In the genomic region with DNA sequence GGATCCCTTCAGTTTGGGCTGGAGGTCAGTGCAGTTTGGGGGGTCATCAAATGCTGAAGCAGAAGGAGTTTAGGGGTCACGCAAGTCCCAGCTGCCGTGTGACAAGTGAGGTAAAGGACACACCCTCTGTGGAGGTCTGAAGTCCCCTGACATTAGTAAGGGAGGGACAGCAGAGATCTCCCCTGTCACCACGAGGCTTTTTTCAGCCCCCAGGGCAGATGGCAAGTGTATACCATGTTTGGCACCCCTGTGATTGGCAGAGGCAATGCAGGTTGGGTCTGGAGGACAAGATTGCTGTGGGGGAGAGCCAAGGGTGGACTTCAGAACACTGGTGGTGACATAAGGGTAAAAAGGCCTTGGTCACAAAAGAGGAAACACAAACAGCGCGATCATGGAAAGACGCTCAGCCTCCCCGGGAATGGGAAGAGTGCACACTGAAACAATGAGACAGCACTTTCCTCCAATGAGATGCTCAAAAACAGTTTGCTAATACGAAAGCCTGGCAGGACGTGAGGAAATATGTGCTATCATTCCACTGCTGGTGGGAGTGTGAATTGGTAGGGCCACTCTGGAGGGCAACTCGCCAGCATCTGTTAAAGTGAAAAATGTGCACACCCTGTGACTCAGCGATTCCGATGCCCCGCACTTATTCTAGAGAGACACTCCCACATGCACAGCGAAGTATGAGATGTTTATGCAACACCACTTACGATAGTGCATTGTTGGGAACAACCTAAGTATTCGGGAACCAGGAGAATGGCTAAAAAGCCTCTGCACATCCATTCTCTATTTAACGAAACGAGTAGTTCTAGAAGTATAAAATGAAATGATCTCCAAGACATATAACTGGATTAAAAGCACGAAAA, we compare ENCODE assay signal across 8 cellular contexts. TPM values are rescaled to one million over a fixed set of nuclear protein-coding genes. Genes with fewer than 3 reads are reported as not detected.
DNase-seq lines count a peak whose midpoint lies in the region; ATAC-seq and TF ChIP-seq lines count a peak whose summit lies in the region.

No MANE protein-coding gene starts in this region.

- intact Hi-C loops in activated naive CD4-positive, alpha-beta T cell treated with anti-CD3 and anti-CD28 coated beads for 36 hours (cut with micrococcal nuclease), result no loop called here

- peak overlapping the region; percentile 9 for H3K4me2 ChIP-seq in parathyroid adenoma (ENCODE audit: low read length)

- H3K9me3 Mint-ChIP-seq in activated naive CD4-positive, alpha-beta T cell treated with anti-CD3 and anti-CD28 coated beads for 36 hours, result no peaks in the 10 kb centered on the region

- H3K4me3 ChIP-seq in parathyroid adenoma (ENCODE audit: low read depth, low read length), result no peak overlapping the region

- peak overlapping the region; percentile 46 for H3K4me3 Mint-ChIP-seq in activated naive CD4-positive, alpha-beta T cell treated with anti-CD3 and anti-CD28 coated beads for 36 hours

- no peaks in the 10 kb centered on the region for H3K9me3 ChIP-seq in parathyroid adenoma (ENCODE audit: control insufficient read depth, low read length)

- H3K4me1 ChIP-seq in parathyroid adenoma, result peaks cover 4% of the 10 kb centered on the region

- no peaks in the 10 kb centered on the region for H3K27me3 ChIP-seq in parathyroid adenoma (ENCODE audit: control insufficient read depth, insufficient read depth, low read length)

- H2AFZ ChIP-seq in parathyroid adenoma, result no peak overlapping the region

- CTCF ChIA-PET in activated naive CD4-positive, alpha-beta T cell treated with anti-CD3 and anti-CD28 coated beads for 36 hours (lab: Charles Lee), result no interaction called here

- no peak overlapping the region for H3K27ac ChIP-seq in parathyroid adenoma

- peak overlapping the region; percentile 84 for H3K27ac Mint-ChIP-seq in activated naive CD4-positive, alpha-beta T cell treated with anti-CD3 and anti-CD28 coated beads for 36 hours

- no peaks in the 10 kb centered on the region for H3K79me2 ChIP-seq in parathyroid adenoma

- no peaks in the 10 kb centered on the region for H3K27me3 Mint-ChIP-seq in activated naive CD4-positive, alpha-beta T cell treated with anti-CD3 and anti-CD28 coated beads for 36 hours (ENCODE audit: low read depth)

- H3K9ac ChIP-seq in parathyroid adenoma, result no peak overlapping the region

- H3K4me1 Mint-ChIP-seq in activated naive CD4-positive, alpha-beta T cell treated with anti-CD3 and anti-CD28 coated beads for 36 hours (ENCODE audit: low read depth), result peaks cover 85% of the 10 kb centered on the region

- no peak for TF ChIP-seq CTCF in parathyroid adenoma (IDR thresholded peaks at IDR 0.05)

- H3K36me3 ChIP-seq in parathyroid adenoma (ENCODE audit: control insufficient read depth, insufficient read depth, low read length), result no peaks in the 10 kb centered on the region

- no peaks in the 10 kb centered on the region for H3K36me3 Mint-ChIP-seq in activated naive CD4-positive, alpha-beta T cell treated with anti-CD3 and anti-CD28 coated beads for 36 hours (ENCODE audit: low read depth)

- ATAC-seq in GM19452 (IDR thresholded peaks at IDR 0.05; ENCODE audit: unreplicated experiment), result no peak

- DNase-seq in Daoy (ENCODE audit: low read depth) (peak; percentile 90), NCI-H748 (lab: John Stamatoyannopoulos, UW; ENCODE audit: unreplicated experiment) (peak; percentile 13), glomerular endothelial cell (ENCODE audit: extremely low read depth, low read depth, low spot score) (peak; percentile 91), NCI-H345 treated with DMSO at 0.1 percent for 48 hours (lab: John Stamatoyannopoulos, UW; ENCODE audit: unreplicated experiment) (no peak), 8988T (no peak)
- peak; percentile 78 for DNase-seq in activated naive CD4-positive, alpha-beta T cell treated with anti-CD3 and anti-CD28 coated beads for 36 hours

RNA-seq across cellular contexts. Expression of a gene that starts 14.4 kb away (rescaled TPM):
- total RNA-seq in Daoy (2014; rRNA removed; shearing (Covaris generic)), result not detected in 2 replicates
- total RNA-seq in activated naive CD4-positive, alpha-beta T cell treated with anti-CD3 and anti-CD28 coated beads for 36 hours, result 10 to 100 TPM; 48.1 to 56.7 TPM
- total RNA-seq in glomerular endothelial cell, result 0.53 TPM in 1 of 2 replicates, not detected in the other

RNA-seq across cellular contexts. Expression of a gene that starts 21.5 kb away (rescaled TPM):
- total RNA-seq in Daoy (2014; rRNA removed; shearing (Covaris generic)), result 4.0 and 10.9 TPM in 2 replicates
- 10 to 100 TPM; 27.9 to 28.0 TPM for total RNA-seq in activated naive CD4-positive, alpha-beta T cell treated with anti-CD3 and anti-CD28 coated beads for 36 hours
- 32.8 and 38.7 TPM in 2 replicates for total RNA-seq in glomerular endothelial cell

RNA-seq across cellular contexts. Expression of a gene that starts 40.1 kb away (rescaled TPM):
- total RNA-seq in Daoy (2014; rRNA removed; shearing (Covaris generic)), result 0.74 and 1.2 TPM in 2 replicates
- total RNA-seq in activated naive CD4-positive, alpha-beta T cell treated with anti-CD3 and anti-CD28 coated beads for 36 hours, result 10 to 100 TPM; 31.9 to 33.5 TPM
- total RNA-seq in glomerular endothelial cell, result 1.8 and 7.2 TPM in 2 replicates

RNA-seq across cellular contexts. Expression of a gene that starts 46.4 kb away (rescaled TPM):
- 29.8 and 49.0 TPM in 2 replicates for total RNA-seq in Daoy (2014; rRNA removed; shearing (Covaris generic))
- total RNA-seq in activated naive CD4-positive, alpha-beta T cell treated with anti-CD3 and anti-CD28 coated beads for 36 hours, result 1 to 10 TPM; 2.1 to 3.1 TPM
- total RNA-seq in glomerular endothelial cell, result 177 and 186 TPM in 2 replicates

RNA-seq across cellular contexts. Expression of a gene that starts 55.0 kb away (rescaled TPM):
- 0.23 TPM in 1 of 2 replicates, not detected in the other for total RNA-seq in Daoy (2014; rRNA removed; shearing (Covaris generic))
- under 1 TPM; 0.20 to 0.67 TPM for total RNA-seq in activated naive CD4-positive, alpha-beta T cell treated with anti-CD3 and anti-CD28 coated beads for 36 hours
- 0.24 TPM in 1 of 2 replicates, not detected in the other for total RNA-seq in glomerular endothelial cell

Comparison
In these comparisons a context has a peak if more than half of its experiments do, and no peak if none do; other contexts are left out.
1. DNase-seq: peak in Daoy (single experiment), NCI-H748 (single experiment), activated naive CD4-positive, alpha-beta T cell treated with anti-CD3 and anti-CD28 coated beads for 36 hours (single experiment) and glomerular endothelial cell (single experiment); none in NCI-H345 treated with DMSO at 0.1 percent for 48 hours (single experiment) and 8988T (single experiment).
2. RNA of a gene that starts 14.4 kb away (total RNA-seq): 48.1 to 56.7 TPM in activated naive CD4-positive, alpha-beta T cell treated with anti-CD3 and anti-CD28 coated beads for 36 hours; 0.53 TPM in glomerular endothelial cell and not detected in Daoy; every median in the first group is over 10 times any median in the second.